Comparison of ENCODE assay signal across 1 cellular context in the genomic region with DNA sequence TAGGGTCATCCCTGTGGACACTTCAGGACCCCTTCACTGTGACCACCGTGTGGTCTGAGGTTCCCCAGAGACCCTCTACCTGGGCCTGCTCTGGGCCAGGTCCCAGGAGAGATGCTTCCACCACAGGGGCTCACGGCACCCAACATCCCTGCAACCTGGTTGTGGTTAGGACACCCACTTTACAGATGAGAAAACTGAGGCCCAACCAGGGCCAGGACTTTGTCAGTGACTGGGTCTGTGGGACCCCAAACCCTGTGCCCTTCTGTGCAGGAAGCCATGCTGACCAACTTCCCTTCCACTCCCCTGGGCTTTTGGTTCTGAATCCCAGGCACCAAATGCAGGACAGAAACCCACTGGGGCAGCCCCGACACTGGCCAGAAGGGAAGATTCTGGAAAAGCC.
A peak's percentile ranks its signal among the peaks of the same experiment; 100 is the strongest.
TF ChIP-seq lines count a peak whose summit lies in the region.

No MANE protein-coding gene starts in this region.

TF ChIP-seq in K562, 482 proteins besides CTCF, POLR2A, EP300 and RAD21 (continued from another document):
- TF ChIP-seq, protein P1, sequence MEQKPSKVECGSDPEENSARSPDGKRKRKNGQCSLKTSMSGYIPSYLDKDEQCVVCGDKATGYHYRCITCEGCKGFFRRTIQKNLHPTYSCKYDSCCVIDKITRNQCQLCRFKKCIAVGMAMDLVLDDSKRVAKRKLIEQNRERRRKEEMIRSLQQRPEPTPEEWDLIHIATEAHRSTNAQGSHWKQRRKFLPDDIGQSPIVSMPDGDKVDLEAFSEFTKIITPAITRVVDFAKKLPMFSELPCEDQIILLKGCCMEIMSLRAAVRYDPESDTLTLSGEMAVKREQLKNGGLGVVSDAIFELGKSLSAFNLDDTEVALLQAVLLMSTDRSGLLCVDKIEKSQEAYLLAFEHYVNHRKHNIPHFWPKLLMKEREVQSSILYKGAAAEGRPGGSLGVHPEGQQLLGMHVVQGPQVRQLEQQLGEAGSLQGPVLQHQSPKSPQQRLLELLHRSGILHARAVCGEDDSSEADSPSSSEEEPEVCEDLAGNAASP (IDR thresholded peaks at IDR 0.05), result no peak
- TF ChIP-seq, protein P2, sequence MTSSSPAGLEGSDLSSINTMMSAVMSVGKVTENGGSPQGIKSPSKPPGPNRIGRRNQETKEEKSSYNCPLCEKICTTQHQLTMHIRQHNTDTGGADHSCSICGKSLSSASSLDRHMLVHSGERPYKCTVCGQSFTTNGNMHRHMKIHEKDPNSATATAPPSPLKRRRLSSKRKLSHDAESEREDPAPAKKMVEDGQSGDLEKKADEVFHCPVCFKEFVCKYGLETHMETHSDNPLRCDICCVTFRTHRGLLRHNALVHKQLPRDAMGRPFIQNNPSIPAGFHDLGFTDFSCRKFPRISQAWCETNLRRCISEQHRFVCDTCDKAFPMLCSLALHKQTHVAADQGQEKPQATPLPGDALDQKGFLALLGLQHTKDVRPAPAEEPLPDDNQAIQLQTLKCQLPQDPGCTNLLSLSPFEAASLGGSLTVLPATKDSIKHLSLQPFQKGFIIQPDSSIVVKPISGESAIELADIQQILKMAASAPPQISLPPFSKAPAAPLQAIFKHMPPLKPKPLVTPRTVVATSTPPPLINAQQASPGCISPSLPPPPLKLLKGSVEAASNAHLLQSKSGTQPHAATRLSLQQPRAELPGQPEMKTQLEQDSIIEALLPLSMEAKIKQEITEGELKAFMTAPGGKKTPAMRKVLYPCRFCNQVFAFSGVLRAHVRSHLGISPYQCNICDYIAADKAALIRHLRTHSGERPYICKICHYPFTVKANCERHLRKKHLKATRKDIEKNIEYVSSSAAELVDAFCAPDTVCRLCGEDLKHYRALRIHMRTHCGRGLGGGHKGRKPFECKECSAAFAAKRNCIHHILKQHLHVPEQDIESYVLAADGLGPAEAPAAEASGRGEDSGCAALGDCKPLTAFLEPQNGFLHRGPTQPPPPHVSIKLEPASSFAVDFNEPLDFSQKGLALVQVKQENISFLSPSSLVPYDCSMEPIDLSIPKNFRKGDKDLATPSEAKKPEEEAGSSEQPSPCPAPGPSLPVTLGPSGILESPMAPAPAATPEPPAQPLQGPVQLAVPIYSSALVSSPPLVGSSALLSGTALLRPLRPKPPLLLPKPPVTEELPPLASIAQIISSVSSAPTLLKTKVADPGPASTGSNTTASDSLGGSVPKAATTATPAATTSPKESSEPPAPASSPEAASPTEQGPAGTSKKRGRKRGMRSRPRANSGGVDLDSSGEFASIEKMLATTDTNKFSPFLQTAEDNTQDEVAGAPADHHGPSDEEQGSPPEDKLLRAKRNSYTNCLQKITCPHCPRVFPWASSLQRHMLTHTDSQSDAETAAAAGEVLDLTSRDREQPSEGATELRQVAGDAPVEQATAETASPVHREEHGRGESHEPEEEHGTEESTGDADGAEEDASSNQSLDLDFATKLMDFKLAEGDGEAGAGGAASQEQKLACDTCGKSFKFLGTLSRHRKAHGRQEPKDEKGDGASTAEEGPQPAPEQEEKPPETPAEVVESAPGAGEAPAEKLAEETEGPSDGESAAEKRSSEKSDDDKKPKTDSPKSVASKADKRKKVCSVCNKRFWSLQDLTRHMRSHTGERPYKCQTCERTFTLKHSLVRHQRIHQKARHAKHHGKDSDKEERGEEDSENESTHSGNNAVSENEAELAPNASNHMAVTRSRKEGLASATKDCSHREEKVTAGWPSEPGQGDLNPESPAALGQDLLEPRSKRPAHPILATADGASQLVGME (CRISPR knock-in tag; IDR thresholded peaks at IDR 0.05), result no peak
- TF ChIP-seq ESRRA (IDR thresholded peaks at IDR 0.05; ENCODE audit: borderline replicate concordance, low read depth) (no peak), SMARCB1 (IDR thresholded peaks at IDR 0.05; ENCODE audit: insufficient read length, low read depth) (no peak), SP2 (IDR thresholded peaks at IDR 0.05; ENCODE audit: extremely low read depth, low read depth, low read length, poor library complexity, severe bottlenecking) (no peak), BCOR (IDR thresholded peaks at IDR 0.05) (peak; percentile 86), ZNF780A (CRISPR knock-in tag; IDR thresholded peaks at IDR 0.05) (no peak), HSF4 (CRISPR knock-in tag; IDR thresholded peaks at IDR 0.05; ENCODE audit: borderline replicate concordance) (no peak), PURB (CRISPR knock-in tag; IDR thresholded peaks at IDR 0.05; ENCODE audit: low read depth) (no peak), KDM1A (IDR thresholded peaks at IDR 0.05) (peak in 1 of 2 experiments; percentile 48; a peak in 1 of 4 replicates), SNIP1 (IDR thresholded peaks at IDR 0.05; ENCODE audit: low read depth) (no peak), ZNF347 (CRISPR knock-in tag; IDR thresholded peaks at IDR 0.05; ENCODE audit: low read depth) (no peak), JUN (IDR thresholded peaks at IDR 0.05; ENCODE audit: borderline replicate concordance, low read depth, low read length) (no peak), JUN (CRISPR knock-in tag; IDR thresholded peaks at IDR 0.05; ENCODE audit: borderline replicate concordance) (no peak), PRMT5 (CRISPR knock-in tag; IDR thresholded peaks at IDR 0.05) (no peak), PHF20 (IDR thresholded peaks at IDR 0.05; ENCODE audit: partially characterized antibody) (no peak), ZC3H11A (IDR thresholded peaks at IDR 0.05; ENCODE audit: low read depth, low read length) (no peak), ELF4 (CRISPR knock-in tag; IDR thresholded peaks at IDR 0.05) (no peak), ZNF384 (IDR thresholded peaks at IDR 0.05; ENCODE audit: low read depth, low read length) (no peak), PHB2 (IDR thresholded peaks at IDR 0.05; ENCODE audit: low read depth) (no peak), ZNF146 (CRISPR knock-in tag; IDR thresholded peaks at IDR 0.05; ENCODE audit: unreplicated experiment) (no peak), ADNP (tag; IDR thresholded peaks at IDR 0.05) (peak; percentile 58; the same call in 1 of the 2 replicates), CBX1 (IDR thresholded peaks at IDR 0.05; ENCODE audit: low read depth) (0 out of 2 replicates have a peak, but pooled peaks have one; percentile 38), SAFB (IDR thresholded peaks at IDR 0.05; ENCODE audit: borderline replicate concordance, low read depth, low read length) (no peak)
- TF ChIP-seq, protein P3, sequence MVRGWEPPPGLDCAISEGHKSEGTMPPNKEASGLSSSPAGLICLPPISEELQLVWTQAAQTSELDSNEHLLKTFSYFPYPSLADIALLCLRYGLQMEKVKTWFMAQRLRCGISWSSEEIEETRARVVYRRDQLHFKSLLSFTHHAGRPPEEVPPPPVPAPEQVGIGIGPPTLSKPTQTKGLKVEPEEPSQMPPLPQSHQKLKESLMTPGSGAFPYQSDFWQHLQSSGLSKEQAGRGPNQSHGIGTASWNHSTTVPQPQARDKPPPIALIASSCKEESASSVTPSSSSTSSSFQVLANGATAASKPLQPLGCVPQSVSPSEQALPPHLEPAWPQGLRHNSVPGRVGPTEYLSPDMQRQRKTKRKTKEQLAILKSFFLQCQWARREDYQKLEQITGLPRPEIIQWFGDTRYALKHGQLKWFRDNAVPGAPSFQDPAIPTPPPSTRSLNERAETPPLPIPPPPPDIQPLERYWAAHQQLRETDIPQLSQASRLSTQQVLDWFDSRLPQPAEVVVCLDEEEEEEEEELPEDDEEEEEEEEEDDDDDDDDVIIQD (CRISPR knock-in tag; IDR thresholded peaks at IDR 0.05), result no peak
- TF ChIP-seq, protein P4, sequence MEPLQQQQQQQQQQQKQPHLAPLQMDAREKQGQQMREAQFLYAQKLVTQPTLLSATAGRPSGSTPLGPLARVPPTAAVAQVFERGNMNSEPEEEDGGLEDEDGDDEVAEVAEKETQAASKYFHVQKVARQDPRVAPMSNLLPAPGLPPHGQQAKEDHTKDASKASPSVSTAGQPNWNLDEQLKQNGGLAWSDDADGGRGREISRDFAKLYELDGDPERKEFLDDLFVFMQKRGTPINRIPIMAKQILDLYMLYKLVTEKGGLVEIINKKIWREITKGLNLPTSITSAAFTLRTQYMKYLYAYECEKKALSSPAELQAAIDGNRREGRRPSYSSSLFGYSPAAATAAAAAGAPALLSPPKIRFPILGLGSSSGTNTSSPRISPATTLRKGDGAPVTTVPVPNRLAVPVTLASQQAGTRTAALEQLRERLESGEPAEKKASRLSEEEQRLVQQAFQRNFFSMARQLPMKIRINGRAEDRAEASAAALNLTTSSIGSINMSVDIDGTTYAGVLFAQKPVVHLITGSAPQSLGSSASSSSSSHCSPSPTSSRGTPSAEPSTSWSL (CRISPR knock-in tag; IDR thresholded peaks at IDR 0.05; ENCODE audit: borderline replicate concordance), result no peak
- TF ChIP-seq, protein P5, sequence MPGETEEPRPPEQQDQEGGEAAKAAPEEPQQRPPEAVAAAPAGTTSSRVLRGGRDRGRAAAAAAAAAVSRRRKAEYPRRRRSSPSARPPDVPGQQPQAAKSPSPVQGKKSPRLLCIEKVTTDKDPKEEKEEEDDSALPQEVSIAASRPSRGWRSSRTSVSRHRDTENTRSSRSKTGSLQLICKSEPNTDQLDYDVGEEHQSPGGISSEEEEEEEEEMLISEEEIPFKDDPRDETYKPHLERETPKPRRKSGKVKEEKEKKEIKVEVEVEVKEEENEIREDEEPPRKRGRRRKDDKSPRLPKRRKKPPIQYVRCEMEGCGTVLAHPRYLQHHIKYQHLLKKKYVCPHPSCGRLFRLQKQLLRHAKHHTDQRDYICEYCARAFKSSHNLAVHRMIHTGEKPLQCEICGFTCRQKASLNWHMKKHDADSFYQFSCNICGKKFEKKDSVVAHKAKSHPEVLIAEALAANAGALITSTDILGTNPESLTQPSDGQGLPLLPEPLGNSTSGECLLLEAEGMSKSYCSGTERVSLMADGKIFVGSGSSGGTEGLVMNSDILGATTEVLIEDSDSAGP (CRISPR knock-in tag; IDR thresholded peaks at IDR 0.05), result no peak
